ENCODE assay signal across 18 cellular contexts in genomic region chr17:72424505-72425117, GRCh38.
"Had no signal": no experiment of that assay in that cellular context is flagged by ENCODE, and none has a peak within 500 bp of the region (broad histone marks: within the 10 kb centered on the region; RNA-seq: fewer than 3 reads in every experiment).

No MANE protein-coding gene starts in this region.

- H3K27me3 ChIP-seq: ascending aorta, gastrocnemius medialis, right atrium auricular region, stomach, upper lobe of left lung had no signal

- H3K27ac ChIP-seq: ascending aorta, gastrocnemius medialis, prostate gland, right atrium auricular region, stomach, upper lobe of left lung had no signal

- H3K4me3 ChIP-seq: ascending aorta, gastrocnemius medialis, prostate gland, right atrium auricular region, stomach, upper lobe of left lung had no signal

- DNase-seq: activated CD4-positive, alpha-beta T cell treated with anti-CD3 and anti-CD28 coated beads, Interleukin-2, amount 10 ng/mL, durations not matched to agents 24 days and 14 days; activated CD8-positive, alpha-beta memory T cell treated with anti-CD3 and anti-CD28 coated beads, Interleukin-2, amount 50 U/mL, for 4 hours; activated effector memory CD4-positive, alpha-beta T cell treated with anti-CD3 and anti-CD28 coated beads, Interleukin-2, amount 50 U/mL, for 16 hours; activated T-cell treated with anti-CD3 and anti-CD28 coated beads, Interleukin-2, amount 50 U/mL, for 48 hours; cerebellar nuclear complex; cortex of kidney; effector CD4-positive, alpha-beta T cell; gastrocnemius medialis; head of caudate nucleus; kidney; stimulated activated CD4-positive, alpha-beta T cell treated with anti-CD3 and anti-CD28 coated beads, Interleukin-2, amount 100 ng/mL, for 24 hours; stomach; upper lobe of left lung had no signal

- H3K36me3 Mint-ChIP-seq: activated naive CD4-positive, alpha-beta T cell treated with anti-CD3 and anti-CD28 coated beads, Interleukin-2, amount 50 U/mL, for 24 hours had no signal

- H3K36me3 ChIP-seq: ascending aorta, gastrocnemius medialis, prostate gland, right atrium auricular region, upper lobe of left lung had no signal

- H3K4me1 Mint-ChIP-seq: activated naive CD4-positive, alpha-beta T cell treated with anti-CD3 and anti-CD28 coated beads, Interleukin-2, amount 50 U/mL, for 24 hours had no signal

- H3K27me3 Mint-ChIP-seq: activated CD4-positive, alpha-beta T cell treated with anti-CD3 and anti-CD28 coated beads, Interleukin-2, amount 10 ng/mL, durations not matched to agents 24 days and 14 days; activated naive CD4-positive, alpha-beta T cell treated with anti-CD3 and anti-CD28 coated beads, Interleukin-2, amount 50 U/mL, for 24 hours had no signal

- H3K4me1 ChIP-seq: ascending aorta, prostate gland had no signal

- H3K4me3 Mint-ChIP-seq: activated CD4-positive, alpha-beta T cell treated with anti-CD3 and anti-CD28 coated beads, Interleukin-2, amount 10 ng/mL, durations not matched to agents 24 days and 14 days; activated naive CD4-positive, alpha-beta T cell treated with anti-CD3 and anti-CD28 coated beads, Interleukin-2, amount 50 U/mL, for 24 hours had no signal

- H3K9me3 ChIP-seq: ascending aorta, gastrocnemius medialis, prostate gland, right atrium auricular region, stomach, upper lobe of left lung had no signal

- H3K9me3 Mint-ChIP-seq: activated CD4-positive, alpha-beta T cell treated with anti-CD3 and anti-CD28 coated beads, Interleukin-2, amount 10 ng/mL, durations not matched to agents 24 days and 14 days; activated naive CD4-positive, alpha-beta T cell treated with anti-CD3 and anti-CD28 coated beads, Interleukin-2, amount 50 U/mL, for 24 hours had no signal

- ATAC-seq: gastrocnemius medialis, left lobe of liver had no signal

- H3K27ac Mint-ChIP-seq: activated CD4-positive, alpha-beta T cell treated with anti-CD3 and anti-CD28 coated beads, Interleukin-2, amount 10 ng/mL, durations not matched to agents 24 days and 14 days; activated naive CD4-positive, alpha-beta T cell treated with anti-CD3 and anti-CD28 coated beads, Interleukin-2, amount 50 U/mL, for 24 hours had no signal
